16 cellular contexts compared by ENCODE assay signal in the genomic region with DNA sequence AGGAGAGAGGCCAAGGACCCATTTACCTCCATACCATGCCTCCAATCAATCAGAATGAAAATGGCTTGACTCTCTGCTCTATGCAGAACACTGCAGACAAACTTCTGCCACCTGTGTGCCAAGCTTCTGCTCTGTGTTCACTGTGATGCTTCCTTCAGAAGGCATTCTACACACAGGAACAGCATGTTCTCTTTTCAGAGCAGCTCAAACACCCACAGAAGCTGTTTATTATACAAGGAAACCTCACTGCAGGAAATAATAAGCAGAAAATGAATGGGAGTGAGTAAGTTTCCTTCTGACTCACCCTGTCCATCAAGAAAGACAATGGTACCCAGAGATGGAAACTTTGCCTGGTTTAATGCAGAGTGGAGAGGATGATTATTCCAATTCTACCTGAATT. TPM values are rescaled to one million over a fixed set of nuclear protein-coding genes. Genes with fewer than 3 reads are reported as not detected.
DNase-seq lines count a peak whose midpoint lies in the region; ATAC-seq and TF ChIP-seq lines count a peak whose summit lies in the region.
"Had no signal": no experiment of that assay in that cellular context is flagged by ENCODE, and none has a peak within 500 bp of the region (broad histone marks: within the 10 kb centered on the region; RNA-seq: fewer than 3 reads in every experiment).

No MANE protein-coding gene starts in this region.

- no peaks in the 10 kb centered on the region for H3K36me3 Mint-ChIP-seq in activated T-cell treated with anti-CD3 and anti-CD28 coated beads, Interleukin-2, amount 50 U/mL, for 24 hours (ENCODE audit: low read depth)
- H3K36me3 Mint-ChIP-seq in activated naive CD8-positive, alpha-beta T cell: no peaks in the 10 kb centered on the region

- H3K4me1 ChIP-seq in foreskin keratinocyte: peaks cover 9% of the 10 kb centered on the region

- H3K4me1 Mint-ChIP-seq in activated T-cell treated with anti-CD3 and anti-CD28 coated beads, Interleukin-2, amount 50 U/mL, for 24 hours (ENCODE audit: low read depth): peaks cover 49% of the 10 kb centered on the region
- H3K4me1 Mint-ChIP-seq in activated naive CD8-positive, alpha-beta T cell (ENCODE audit: low read depth): peaks cover 37% of the 10 kb centered on the region

- H3K27ac ChIP-seq in foreskin keratinocyte: no peak overlapping the region
- H3K27ac ChIP-seq: coronary artery, left lung, neutrophil, SJCRH30, WERI-Rb-1 had no signal

- peak overlapping the region; percentile 74 for H3K27ac Mint-ChIP-seq in activated T-cell treated with anti-CD3 and anti-CD28 coated beads, Interleukin-2, amount 50 U/mL, for 24 hours
- H3K27ac Mint-ChIP-seq in activated naive CD8-positive, alpha-beta T cell: peak overlapping the region; percentile 35

- H3K27me3 Mint-ChIP-seq in activated T-cell treated with anti-CD3 and anti-CD28 coated beads, Interleukin-2, amount 50 U/mL, for 24 hours: peaks cover 37% of the 10 kb centered on the region
- H3K27me3 Mint-ChIP-seq in activated naive CD8-positive, alpha-beta T cell: no peaks in the 10 kb centered on the region

- peaks cover 11% of the 10 kb centered on the region for H3K27me3 ChIP-seq in foreskin keratinocyte
- H3K27me3 ChIP-seq: SJCRH30 had no signal

- no peaks in the 10 kb centered on the region for H3K9me3 Mint-ChIP-seq in activated T-cell treated with anti-CD3 and anti-CD28 coated beads, Interleukin-2, amount 50 U/mL, for 24 hours
- no peaks in the 10 kb centered on the region for H3K9me3 Mint-ChIP-seq in activated naive CD8-positive, alpha-beta T cell (ENCODE audit: low read depth)

- peak overlapping the region; percentile 43 for H3K4me3 Mint-ChIP-seq in activated T-cell treated with anti-CD3 and anti-CD28 coated beads, Interleukin-2, amount 50 U/mL, for 24 hours
- H3K4me3 Mint-ChIP-seq in activated naive CD8-positive, alpha-beta T cell: peak overlapping the region; percentile 43

- ATAC-seq in foreskin keratinocyte: peak; percentile 75
- no peak for ATAC-seq in left lobe of liver
- ATAC-seq in HG03565 (IDR thresholded peaks at IDR 0.05; ENCODE audit: unreplicated experiment): no peak
- ATAC-seq: left lung had no signal

- DNase-seq in activated T-cell treated with anti-CD3 and anti-CD28 coated beads, Interleukin-2, amount 50 U/mL, for 24 hours: no peak
- DNase-seq in activated T-cell treated with anti-CD3 and anti-CD28 coated beads for 4 hours (no peak), foreskin keratinocyte (peak; percentile 51 to 73), superior temporal gyrus (ENCODE audit: extremely low spot score) (peak; percentile 60), left lobe of liver (ENCODE audit: low spot score) (no peak)
- no peak for DNase-seq in activated CD4-positive, alpha-beta T cell treated with anti-CD3 and anti-CD28 coated beads for 48 hours
- DNase-seq: H7, left lung, NCI-H1092, NCI-H774, SJCRH30, WERI-Rb-1 had no signal

- TF ChIP-seq CTCF in foreskin keratinocyte (conservative IDR thresholded peaks at IDR 0.05): no peak

RNA-seq across cellular contexts. Expression of gene ESR2, which starts 2.4 kb away (rescaled TPM):
- total RNA-seq in foreskin keratinocyte (0.04 and 0.10 TPM in 2 replicates), left lobe of liver (0.08 TPM)
- not detected in 2 replicates for polyA plus RNA-seq in foreskin keratinocyte

Comparison
In these comparisons a context has a peak if more than half of its experiments do, and no peak if none do; other contexts are left out.
1. DNase-seq: peak in foreskin keratinocyte (2 of 2) and superior temporal gyrus (single experiment); none in activated T-cell treated with anti-CD3 and anti-CD28 coated beads, Interleukin-2, amount 50 U/mL, for 24 hours (single experiment), activated T-cell treated with anti-CD3 and anti-CD28 coated beads for 4 hours (single experiment), left lobe of liver (single experiment) and activated CD4-positive, alpha-beta T cell treated with anti-CD3 and anti-CD28 coated beads for 48 hours (single experiment).